Comparison of ENCODE assay signal across 8 cellular contexts in the genomic region with DNA sequence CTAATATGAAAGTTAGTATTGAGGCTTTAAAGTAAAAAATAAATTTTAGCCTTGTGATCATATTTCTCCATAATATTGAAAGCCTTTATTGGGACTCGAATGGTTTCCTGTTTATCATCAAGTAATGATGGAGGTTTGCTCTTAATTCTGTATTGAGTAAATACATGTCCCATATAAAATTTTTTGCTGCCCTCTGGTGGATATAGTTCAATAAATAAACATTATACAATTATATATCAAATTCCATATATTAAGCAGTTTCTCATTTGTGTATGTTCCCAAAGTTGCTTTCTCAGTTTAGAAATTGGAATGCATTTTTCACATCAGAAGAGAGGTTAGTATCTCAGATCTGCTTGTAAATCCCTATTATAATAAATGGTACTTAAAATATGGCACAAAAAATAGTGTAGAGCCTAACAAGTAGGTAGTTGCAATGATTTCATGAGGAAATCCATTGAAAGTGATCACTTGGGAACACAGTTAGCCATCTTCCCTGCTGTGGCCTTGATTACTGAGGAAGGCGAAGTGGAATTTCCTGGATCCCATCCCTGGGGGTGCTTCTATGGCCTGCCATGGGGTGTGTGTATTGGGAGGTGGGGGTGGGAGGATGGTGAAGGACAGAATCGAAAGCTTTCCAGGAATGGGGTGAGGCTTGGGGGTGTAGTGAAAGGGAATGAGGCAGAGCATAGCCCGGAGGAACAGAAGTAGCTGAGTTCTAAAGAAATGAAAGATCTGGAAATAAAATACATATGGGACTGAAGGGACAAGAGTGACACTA.
DNase-seq lines count a peak whose midpoint lies in the region; ATAC-seq, FAIRE-seq and TF ChIP-seq lines count a peak whose summit lies in the region.

No MANE protein-coding gene starts in this region.

- H3K9me3 Mint-ChIP-seq in activated T-helper 17 cell treated with anti-CD3 and anti-CD28 coated beads, Interleukin-2, amount 50 U/mL, for 72 hours: peaks cover 5% of the 10 kb centered on the region

- no peak overlapping the region for H3K4me3 Mint-ChIP-seq in activated T-helper 17 cell treated with anti-CD3 and anti-CD28 coated beads, Interleukin-2, amount 50 U/mL, for 72 hours

- FAIRE-seq in islet of Langerhans (lab: Jason Lieb, UNC): peak; percentile 98

- no peaks in the 10 kb centered on the region for H3K27me3 ChIP-seq in MG63

- peak; percentile 35 for DNase-seq in GM10266 (ENCODE audit: extremely low spot score)
- peak; percentile 13 for DNase-seq in NCI-H1417 treated with DMSO at 0.1 percent for 48 hours (lab: John Stamatoyannopoulos, UW)
- DNase-seq in MG63: no peak
- no peak for DNase-seq in stimulated activated CD4-positive, alpha-beta T cell treated with anti-CD3 and anti-CD28 coated beads, Interleukin-12 subunit alpha, Interleukin-12 subunit beta, amount 100 ng/mL, for 4 hours

- no peaks in the 10 kb centered on the region for H3K27me3 Mint-ChIP-seq in activated T-helper 17 cell treated with anti-CD3 and anti-CD28 coated beads, Interleukin-2, amount 50 U/mL, for 72 hours

- ATAC-seq in activated T-helper 17 cell treated with anti-CD3 and anti-CD28 coated beads, Interleukin-2, amount 50 U/mL, for 72 hours (replicated peaks): peak; percentile 50
- no peak for ATAC-seq in HG03354 (IDR thresholded peaks at IDR 0.05; ENCODE audit: poor library complexity, severe bottlenecking, unreplicated experiment)
- ATAC-seq in HG02970 (IDR thresholded peaks at IDR 0.05; ENCODE audit: low FRiP score, unreplicated experiment): no peak

- no peak overlapping the region for H3K27ac Mint-ChIP-seq in activated T-helper 17 cell treated with anti-CD3 and anti-CD28 coated beads, Interleukin-2, amount 50 U/mL, for 72 hours

- no peaks in the 10 kb centered on the region for H3K36me3 ChIP-seq in MG63

- H3K36me3 Mint-ChIP-seq in activated T-helper 17 cell treated with anti-CD3 and anti-CD28 coated beads, Interleukin-2, amount 50 U/mL, for 72 hours (ENCODE audit: low read depth): no peaks in the 10 kb centered on the region

- peaks cover 13% of the 10 kb centered on the region for H3K4me1 Mint-ChIP-seq in activated T-helper 17 cell treated with anti-CD3 and anti-CD28 coated beads, Interleukin-2, amount 50 U/mL, for 72 hours

- H3K4me3 ChIP-seq in MG63: no peak overlapping the region

- peaks cover 2% of the 10 kb centered on the region; the same call in 1 of the 2 replicates for H3K9me3 ChIP-seq in MG63

- TF ChIP-seq CTCF in GM10266 (IDR thresholded peaks at IDR 0.05; ENCODE audit: control insufficient read depth, insufficient read depth, low read depth, missing control alignments): no peak

Comparison
In these comparisons a context has a peak if more than half of its experiments do, and no peak if none do; other contexts are left out.
1. DNase-seq: peak in GM10266 (single experiment) and NCI-H1417 treated with DMSO at 0.1 percent for 48 hours (single experiment); none in MG63 (single experiment) and stimulated activated CD4-positive, alpha-beta T cell treated with anti-CD3 and anti-CD28 coated beads, Interleukin-12 subunit alpha, Interleukin-12 subunit beta, amount 100 ng/mL, for 4 hours (single experiment).